Comparison of ENCODE assay signal across 32 cellular contexts in the genomic region with DNA sequence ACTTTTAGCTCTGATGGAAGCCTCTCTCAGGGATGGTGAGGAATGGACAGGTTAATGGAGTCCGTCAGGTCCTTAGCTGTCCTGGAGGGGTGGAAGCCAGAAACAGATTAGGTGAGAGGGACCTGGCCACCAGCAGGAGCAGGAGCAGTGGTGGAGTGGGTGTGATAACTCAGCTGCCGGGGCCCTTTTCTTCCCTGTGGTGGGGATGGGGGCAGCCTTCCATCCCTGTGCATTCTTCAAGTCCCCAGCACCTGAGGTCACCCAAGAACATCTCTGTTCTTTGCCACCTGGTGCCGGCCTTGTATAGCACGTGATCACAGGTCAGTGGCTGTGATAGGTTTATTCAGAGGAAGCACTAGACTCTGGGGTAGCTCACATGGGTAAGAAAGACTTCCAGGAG. TPM values are rescaled to one million over a fixed set of nuclear protein-coding genes. Genes with fewer than 3 reads are reported as not detected.
"Had no signal": no experiment of that assay in that cellular context is flagged by ENCODE, and none has a peak within 500 bp of the region (broad histone marks: within the 10 kb centered on the region; RNA-seq: fewer than 3 reads in every experiment).

No MANE protein-coding gene starts in this region.

- DNase-seq: activated CD4-positive, alpha-beta T cell treated with anti-CD3 and anti-CD28 coated beads for 36 hours; activated CD4-positive, alpha-beta T cell treated with anti-CD3 and anti-CD28 coated beads, Interleukin-2, amount 50 U/mL, for 48 hours; activated CD8-positive, alpha-beta memory T cell treated with anti-CD3 and anti-CD28 coated beads, Interleukin-2, amount 50 U/mL, for 48 hours; activated naive CD4-positive, alpha-beta T cell; activated naive CD8-positive, alpha-beta T cell treated with anti-CD3 and anti-CD28 coated beads, Interleukin-2, amount 50 U/mL, for 24 hours; activated T-cell treated with anti-CD3 and anti-CD28 coated beads, Interleukin-2, amount 50 U/mL, for 4 hours; effector memory CD4-positive, alpha-beta T cell; gastrocnemius medialis; hypothalamus; left ventricle myocardium inferior; mammary epithelial cell; midbrain; natural killer cell; right cardiac atrium; stimulated activated CD4-positive, alpha-beta T cell treated with anti-CD3 and anti-CD28 coated beads, Interleukin-12 subunit alpha, Interleukin-12 subunit beta, amount 100 ng/mL, for 4 hours; stimulated activated CD4-positive, alpha-beta T cell treated with anti-CD3 and anti-CD28 coated beads, Interleukin-4, amount 100 ng/mL, for 4 hours; substantia nigra; T-helper 1 cell; T-helper 9 cell; tibial artery had no signal

- H3K27me3 ChIP-seq: cardiac muscle cell, esophagus muscularis mucosa, gastrocnemius medialis, neutrophil, pancreas, tibial artery had no signal

- H3K36me3 Mint-ChIP-seq: natural killer cell had no signal

- H3K27ac Mint-ChIP-seq: activated CD4-positive, alpha-beta T cell treated with anti-CD3 and anti-CD28 coated beads for 36 hours; activated naive CD8-positive, alpha-beta T cell treated with anti-CD3 and anti-CD28 coated beads, Interleukin-2, amount 50 U/mL, for 24 hours; activated T-helper 2 cell treated with anti-CD3 and anti-CD28 coated beads, Interferon-gamma antibody, Interleukin-2, Interleukin-4, amounts not matched to agents 10 μg/mL and 5 μg/mL and 100 μg/mL, durations not matched to agents 14 hours and 24 hours and 36 hours; stimulated activated naive CD8-positive, alpha-beta T cell treated with anti-CD3 and anti-CD28 coated beads, Interleukin-15, Interleukin-2, amounts not matched to agents 100 ng/mL and 50 ng/mL, for 24 hours; WTC11 had no signal

- H3K4me3 Mint-ChIP-seq: activated CD4-positive, alpha-beta T cell treated with anti-CD3 and anti-CD28 coated beads for 36 hours; activated naive CD8-positive, alpha-beta T cell treated with anti-CD3 and anti-CD28 coated beads, Interleukin-2, amount 50 U/mL, for 24 hours; activated T-cell treated with anti-CD3 and anti-CD28 coated beads, Interleukin-2, amount 50 U/mL, for 4 hours; natural killer cell; stimulated activated naive CD8-positive, alpha-beta T cell treated with anti-CD3 and anti-CD28 coated beads, Interleukin-15, Interleukin-2, amounts not matched to agents 100 ng/mL and 50 ng/mL, for 24 hours; WTC11 had no signal

- H3K27me3 Mint-ChIP-seq: activated CD4-positive, alpha-beta T cell treated with anti-CD3 and anti-CD28 coated beads for 36 hours; activated naive CD8-positive, alpha-beta T cell treated with anti-CD3 and anti-CD28 coated beads, Interleukin-2, amount 50 U/mL, for 24 hours; stimulated activated naive CD8-positive, alpha-beta T cell treated with anti-CD3 and anti-CD28 coated beads, Interleukin-15, Interleukin-2, amounts not matched to agents 100 ng/mL and 50 ng/mL, for 24 hours had no signal

- H3K4me1 Mint-ChIP-seq: activated CD4-positive, alpha-beta T cell treated with anti-CD3 and anti-CD28 coated beads for 36 hours; activated naive CD8-positive, alpha-beta T cell treated with anti-CD3 and anti-CD28 coated beads, Interleukin-2, amount 50 U/mL, for 24 hours had no signal

- H3K4me3 ChIP-seq: cardiac muscle cell, esophagus muscularis mucosa, gastrocnemius medialis, left ventricle myocardium inferior, pancreas, tibial artery had no signal

- H3K9me3 Mint-ChIP-seq: activated naive CD8-positive, alpha-beta T cell treated with anti-CD3 and anti-CD28 coated beads, Interleukin-2, amount 50 U/mL, for 24 hours; activated T-cell treated with anti-CD3 and anti-CD28 coated beads, Interleukin-2, amount 50 U/mL, for 4 hours; activated T-helper 2 cell treated with anti-CD3 and anti-CD28 coated beads, Interferon-gamma antibody, Interleukin-2, Interleukin-4, amounts not matched to agents 10 μg/mL and 5 μg/mL and 100 μg/mL, durations not matched to agents 14 hours and 24 hours and 36 hours; natural killer cell; stimulated activated naive CD8-positive, alpha-beta T cell treated with anti-CD3 and anti-CD28 coated beads, Interleukin-15, Interleukin-2, amounts not matched to agents 100 ng/mL and 50 ng/mL, for 24 hours; WTC11 had no signal

- H3K27ac ChIP-seq: cardiac muscle cell, esophagus muscularis mucosa, gastrocnemius medialis, left ventricle myocardium inferior, neutrophil, pancreas, tibial artery had no signal

- H3K36me3 ChIP-seq: pancreas had no signal

- H3K9me3 ChIP-seq: esophagus muscularis mucosa, gastrocnemius medialis, left ventricle myocardium inferior, neutrophil, pancreas, tibial artery had no signal

- H3K4me1 ChIP-seq: esophagus muscularis mucosa, gastrocnemius medialis, left ventricle myocardium inferior, pancreas, tibial artery had no signal

RNA-seq across cellular contexts. Expression of a gene that starts 29.0 kb away (rescaled TPM):
- total RNA-seq: activated CD4-positive, alpha-beta T cell treated with anti-CD3 and anti-CD28 coated beads for 36 hours; activated CD8-positive, alpha-beta memory T cell treated with anti-CD3 and anti-CD28 coated beads for 36 hours; activated T-cell treated with anti-CD3 and anti-CD28 coated beads, Interleukin-2, amount 50 U/mL, for 4 hours; activated T-helper 2 cell treated with anti-CD3 and anti-CD28 coated beads, Interferon-gamma antibody, Interleukin-2, Interleukin-4, amounts not matched to agents 10 μg/mL and 5 μg/mL and 100 μg/mL, durations not matched to agents 14 hours and 24 hours and 36 hours; cardiac muscle cell; dermis microvascular lymphatic vessel endothelial cell; esophagus muscularis mucosa; gastrocnemius medialis; left ventricle myocardium inferior; mammary epithelial cell; natural killer cell; pancreas; pulmonary artery endothelial cell; right cardiac atrium; skeletal muscle tissue; urinary bladder; WTC11 had no signal
